20 cellular contexts compared by ENCODE assay signal in the genomic region with DNA sequence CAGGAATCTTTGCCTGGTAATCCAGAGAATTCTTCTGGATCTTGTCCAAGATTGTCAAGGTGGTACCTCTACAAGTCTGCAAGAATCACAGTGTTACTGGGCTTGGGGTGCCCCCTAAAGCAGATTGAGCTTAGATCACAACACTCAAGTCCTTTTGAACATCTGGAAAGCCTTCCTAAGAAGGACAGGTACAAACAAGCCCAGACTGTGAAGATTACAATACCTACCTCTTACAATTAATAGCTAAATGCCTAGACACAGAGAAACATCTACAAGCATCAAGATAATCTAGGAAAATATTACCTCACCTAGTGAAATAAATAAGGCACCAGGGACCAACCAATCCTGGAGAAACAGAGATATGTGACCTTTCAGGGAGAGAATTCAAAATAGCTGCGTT. TPM values are rescaled to one million over a fixed set of nuclear protein-coding genes. Genes with fewer than 3 reads are reported as not detected.
DNase-seq lines count a peak whose midpoint lies in the region; ATAC-seq, FAIRE-seq and TF ChIP-seq lines count a peak whose summit lies in the region.
"Had no signal": no experiment of that assay in that cellular context is flagged by ENCODE, and none has a peak within 500 bp of the region (broad histone marks: within the 10 kb centered on the region; RNA-seq: fewer than 3 reads in every experiment).

No MANE protein-coding gene starts in this region.

- in situ Hi-C loops in brain microvascular endothelial cell (cut with HindIII; ENCODE audit: low pct_ligation_motif_present, low sequenced_read_pairs): no loop called here

- H3K36me3 Mint-ChIP-seq in CD4-positive, alpha-beta T cell (ENCODE audit: low read depth): no peaks in the 10 kb centered on the region
- H3K36me3 Mint-ChIP-seq: CD8-positive, alpha-beta T cell had no signal

- no peaks in the 10 kb centered on the region for H3K4me1 Mint-ChIP-seq in CD4-positive, alpha-beta T cell (ENCODE audit: low read depth)
- H3K4me1 Mint-ChIP-seq: GM23338 had no signal

- H3K27me3 Mint-ChIP-seq in CD4-positive, alpha-beta T cell: peaks cover 10% of the 10 kb centered on the region

- H3K9me3 ChIP-seq in cardiac muscle cell (ENCODE audit: low read depth) (no peaks in the 10 kb centered on the region), pancreas (no peaks in the 10 kb centered on the region)
- H3K9me3 ChIP-seq in CD4-positive, alpha-beta T cell (ENCODE audit: control insufficient read depth, low read length): no peaks in the 10 kb centered on the region
- H3K9me3 ChIP-seq: BE2C had no signal

- peaks cover 10% of the 10 kb centered on the region for H3K4me1 ChIP-seq in cardiac muscle cell (ENCODE audit: low read depth)
- H3K4me1 ChIP-seq in pancreas: peaks cover 0 to 11% (median 10%) of the 10 kb centered on the region in 3 donors
- H3K4me1 ChIP-seq: BE2C had no signal

- no peak for FAIRE-seq in pancreas (lab: Jason Lieb, UNC)
- FAIRE-seq: A204.1, D721Med, G401.6, GM12892 had no signal

- POLR2A ChIA-PET in CD4-positive, alpha-beta T cell (lab: Charles Lee): no interaction called here

- H3K27me3 ChIP-seq in cardiac muscle cell (no peaks in the 10 kb centered on the region), pancreas (no peaks in the 10 kb centered on the region), brain microvascular endothelial cell (replicated peaks) (peaks cover 11% of the 10 kb centered on the region)
- H3K27me3 ChIP-seq in CD4-positive, alpha-beta T cell (ENCODE audit: control insufficient read depth, insufficient read depth, low read length): no peaks in the 10 kb centered on the region
- H3K27me3 ChIP-seq: BE2C had no signal

- no peaks in the 10 kb centered on the region for H3K36me3 ChIP-seq in cardiac muscle cell
- no peaks in the 10 kb centered on the region for H3K36me3 ChIP-seq in pancreas
- H3K36me3 ChIP-seq in brain microvascular endothelial cell (replicated peaks): no peaks in the 10 kb centered on the region
- H3K36me3 ChIP-seq: BE2C had no signal

- 84 to 85% methylated on average over 1 of the region's 1 CpG for WGBS in pancreas, 2 donors

- H3K9me3 Mint-ChIP-seq in CD4-positive, alpha-beta T cell: no peaks in the 10 kb centered on the region
- H3K9me3 Mint-ChIP-seq: CD8-positive, alpha-beta T cell had no signal

- CTCF ChIA-PET in CD4-positive, alpha-beta T cell (lab: Charles Lee): interaction anchor here (0.6 kb wide), 1 partner anchor 75 kb away, joined by 4 read pairs; no protein-coding TSS in a partner anchor

- H3K4me3 Mint-ChIP-seq in CD4-positive, alpha-beta T cell: no peak overlapping the region
- H3K4me3 Mint-ChIP-seq: CD8-positive, alpha-beta T cell; GM23338 had no signal

- no peak overlapping the region for H3K27ac Mint-ChIP-seq in CD4-positive, alpha-beta T cell
- H3K27ac Mint-ChIP-seq: CD8-positive, alpha-beta T cell; GM23338 had no signal

- DNase-seq in cardiac muscle cell (ENCODE audit: low read depth in 1 of 2, low spot score in 1 of 2): no peak
- no peak for DNase-seq in left cardiac atrium
- peak; percentile 70 for DNase-seq in epithelial cell of esophagus (ENCODE audit: low read depth)
- DNase-seq in pancreas: no peak
- DNase-seq in brain microvascular endothelial cell: no peak
- no peak for DNase-seq in CD4-positive, alpha-beta T cell
- DNase-seq in AG08395 (ENCODE audit: low spot score): no peak
- DNase-seq: BE2C; CD8-positive, alpha-beta T cell; COR-L47; DMS153; EL; H7 had no signal

- H3K27ac ChIP-seq in cardiac muscle cell (peak overlapping the region; percentile 69), pancreas (peak overlapping the region; percentile 2 to 61 (median 51)), brain microvascular endothelial cell (no peak overlapping the region)
- H3K27ac ChIP-seq in CD4-positive, alpha-beta T cell (ENCODE audit: low read depth, low read length): no peak overlapping the region
- H3K27ac ChIP-seq: C4-2B, HL-60 had no signal

- TF ChIP-seq CTCF in cardiac muscle cell (IDR thresholded peaks at IDR 0.05; ENCODE audit: low read depth, low read length) (no peak), epithelial cell of esophagus (IDR thresholded peaks at IDR 0.05; ENCODE audit: insufficient read depth, low read depth, low read length, missing control alignments) (no peak), pancreas (IDR thresholded peaks at IDR 0.05) (no peak), brain microvascular endothelial cell (IDR thresholded peaks at IDR 0.05; ENCODE audit: low read depth, low read length, missing control alignments) (no peak)
- no peak for TF ChIP-seq CTCF in CD4-positive, alpha-beta T cell (IDR thresholded peaks at IDR 0.05)

- intact Hi-C loops in left cardiac atrium (cut with DNase I) (no loop called here), pancreas (cut with DNase I) (no loop called here)
- intact Hi-C loops in CD4-positive, alpha-beta T cell (cut with DNase I, micrococcal nuclease): no loop called here

- ATAC-seq in left cardiac atrium (no peak), pancreas (peak in 2 of 4 donors; percentile 4 to 10)
- ATAC-seq in CD4-positive, alpha-beta T cell (ENCODE audit: poor library complexity): no peak
- ATAC-seq: CD8-positive, alpha-beta T cell; GM23338 had no signal

- no peak overlapping the region for H3K4me3 ChIP-seq in cardiac muscle cell
- H3K4me3 ChIP-seq in epithelial cell of esophagus (ENCODE audit: low read length): no peak overlapping the region
- H3K4me3 ChIP-seq in pancreas: no peak overlapping the region
- no peak overlapping the region for H3K4me3 ChIP-seq in brain microvascular endothelial cell (ENCODE audit: low read depth, low read length)
- H3K4me3 ChIP-seq: GM23338 had no signal

RNA-seq across cellular contexts. Expression of a gene that starts 17.5 kb away (rescaled TPM):
- not detected in 2 replicates for total RNA-seq in cardiac muscle cell
- polyA plus RNA-seq in cardiac muscle cell: not detected in 2 replicates
- total RNA-seq in left cardiac atrium: not detected
- total RNA-seq in pancreas: not detected
- not detected for polyA plus RNA-seq in pancreas
- not detected for total RNA-seq in CD4-positive, alpha-beta T cell
- total RNA-seq: CD8-positive, alpha-beta T cell; GM23338; H7 had no signal
- polyA plus RNA-seq: GM23338 had no signal

RNA-seq across cellular contexts. Expression of a gene that starts 49.3 kb away (rescaled TPM):
- total RNA-seq in cardiac muscle cell (not detected in 2 replicates), left cardiac atrium (not detected), pancreas (not detected)
- polyA plus RNA-seq in cardiac muscle cell (not detected in 2 replicates), pancreas (not detected)
- not detected for total RNA-seq in CD4-positive, alpha-beta T cell
- total RNA-seq: CD8-positive, alpha-beta T cell; GM23338; H7 had no signal
- polyA plus RNA-seq: GM23338 had no signal

Comparison
In these comparisons a context has a peak if more than half of its experiments do, and no peak if none do; other contexts are left out.
1. H3K27ac ChIP-seq: peak in cardiac muscle cell (single experiment) and pancreas (4 of 4); none in brain microvascular endothelial cell (single experiment) and CD4-positive, alpha-beta T cell (single experiment).